8 cellular contexts compared by ENCODE assay signal in genomic region chr14:21098134-21098891, GRCh38. TPM values are rescaled to one million over a fixed set of nuclear protein-coding genes. Genes with fewer than 3 reads are reported as not detected.
DNase-seq lines count a peak whose midpoint lies in the region; ATAC-seq and TF ChIP-seq lines count a peak whose summit lies in the region.

ZNF219 (minus strand) TSS chr14:21098655; CDS start chr14:21093591, 5,064 bp downstream.

- TF ChIP-seq CTCF in gastrocnemius medialis (IDR thresholded peaks at IDR 0.05 in 4 of 5, conservative IDR thresholded peaks at IDR 0.05 in 1 of 5): peak in 2 of 5 experiments; percentile 28 to 35

- ATAC-seq in HG02759 (IDR thresholded peaks at IDR 0.05; ENCODE audit: unreplicated experiment): peak; percentile 41
- peak; percentile 48 to 50 for ATAC-seq in gastrocnemius medialis
- ATAC-seq in GM21619 (IDR thresholded peaks at IDR 0.05; ENCODE audit: unreplicated experiment): no peak
- ATAC-seq in GM18502 (IDR thresholded peaks at IDR 0.05; ENCODE audit: poor library complexity, unreplicated experiment): no peak

- H3K9me3 ChIP-seq in iPS-18c (ENCODE audit: control insufficient read depth, insufficient read depth, low read length) (no peaks in the 10 kb centered on the region), gastrocnemius medialis (no peaks in the 10 kb centered on the region)

- H3K4me3 ChIP-seq in iPS-18c (ENCODE audit: insufficient read depth, low read depth, low read length) (peak within 1 kb of the TSS; percentile 70), gastrocnemius medialis (peak within 1 kb of the TSS; percentile 71 to 93 (median 76))

- peak within 1 kb of the TSS; percentile 92 to 96 (median 94) for H3K27ac ChIP-seq in gastrocnemius medialis

- peaks cover 0 to under 1% of the 10 kb centered on the region in 2 donors for H3K36me3 ChIP-seq in gastrocnemius medialis

- in situ Hi-C loops in SK-MEL-5 (cut with HindIII; ENCODE audit: low pct_unique_long_range_greater_than_20kb, low sequenced_read_pairs): no loop called here
- in situ Hi-C loops in gastrocnemius medialis (cut with MboI; ENCODE audit: low sequenced_read_pairs in 4 of 4): loop anchor here in 2 of 4 donors (10.0 kb wide), 1 partner anchor 84 kb away; no protein-coding TSS in a partner anchor

- no peak for TF ChIP-seq POLR2A in gastrocnemius medialis (IDR thresholded peaks at IDR 0.05)

- peaks cover 20 to 30% of the 10 kb centered on the region in 2 donors for H3K4me1 ChIP-seq in gastrocnemius medialis

- no peaks in the 10 kb centered on the region for H3K27me3 ChIP-seq in gastrocnemius medialis

- intact Hi-C loops in gastrocnemius medialis (cut with DNase I; ENCODE audit: low total_unique reads): loop anchor here (5.0 kb wide), 2 partner anchors 41 to 416 kb away; partner anchors contain the start of genes RNASE4 and RNASE8

- DNase-seq in CD1c-positive myeloid dendritic cell (ENCODE audit: extremely low spot score): peak; percentile 37
- peak; percentile 44 for DNase-seq in SK-MEL-5 (ENCODE audit: low read depth, low spot score)
- peak; percentile 40 for DNase-seq in central memory CD4-positive, alpha-beta T cell
- peak; percentile 34 to 48 for DNase-seq in gastrocnemius medialis

RNA-seq across cellular contexts. Expression of gene ZNF219, which starts in this region (rescaled TPM):
- 5.5 and 5.9 TPM in 2 replicates for total RNA-seq in SK-MEL-5 (2014; rRNA removed; shearing (Covaris generic))
- 15.4 and 17.6 TPM in 2 replicates for polyA plus RNA-seq in SK-MEL-5 (2015; cell fraction: cytosol; rRNA removed)
- 34.6 and 47.0 TPM in 2 replicates for polyA plus RNA-seq in SK-MEL-5 (2015; cell fraction: nucleus; rRNA removed)
- total RNA-seq in gastrocnemius medialis: 10 to 100 TPM; 25.9 to 48.9 (median 43.9) TPM

Comparison
In these comparisons a context has a peak if more than half of its experiments do, and no peak if none do; other contexts are left out.
1. ATAC-seq: peak in HG02759 (single experiment) and gastrocnemius medialis (2 of 2); none in GM21619 (single experiment) and GM18502 (single experiment).
2. Peak in every context shown above with its lines, with median percentiles within 50 percentile points of each other: DNase-seq.